In the genomic region with DNA sequence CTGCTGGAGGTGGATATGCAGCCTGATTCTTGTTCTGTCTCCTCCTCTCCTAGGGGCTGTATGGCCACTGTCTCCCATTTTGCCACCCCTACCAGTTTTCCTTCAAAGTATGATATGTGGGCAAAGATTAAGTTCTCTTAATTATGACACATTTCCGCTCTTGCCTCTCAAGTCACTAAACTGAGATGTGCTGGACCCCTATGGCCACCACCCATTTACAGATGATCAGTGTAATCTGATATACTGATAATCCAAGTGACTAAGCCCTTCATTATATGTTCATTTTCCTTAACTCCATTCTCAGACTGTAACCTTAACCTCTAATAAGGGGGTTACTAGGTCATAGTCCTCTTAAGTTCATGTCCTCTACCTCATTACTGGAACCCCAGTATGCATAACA, we compare ENCODE assay signal across 22 cellular contexts. TPM values are rescaled to one million over a fixed set of nuclear protein-coding genes. Genes with fewer than 3 reads are reported as not detected.
DNase-seq lines count a peak whose midpoint lies in the region; ATAC-seq, FAIRE-seq and TF ChIP-seq lines count a peak whose summit lies in the region.
"Had no signal": no experiment of that assay in that cellular context is flagged by ENCODE, and none has a peak within 500 bp of the region (broad histone marks: within the 10 kb centered on the region; RNA-seq: fewer than 3 reads in every experiment).

No MANE protein-coding gene starts in this region.

- peak overlapping the region; percentile 48 to 82 (median 70) for H3K4me2 ChIP-seq in BLaER1 treated with 17β-estradiol and CSF1 and Interleukin-3, amounts not matched to agents 10 nM and 100 nM
- H3K4me2 ChIP-seq in MM.1S (ENCODE audit: low read depth, low read length) (no peak overlapping the region), Karpas-422 (ENCODE audit: low read depth, low read length, poor library complexity, severe bottlenecking) (no peak overlapping the region)

- TF ChIP-seq POLR2A in GM12892 (IDR thresholded peaks at IDR 0.05; ENCODE audit: low read depth, low read length): no peak

- H3K9me3 Mint-ChIP-seq in mesothelial cell of epicardium: peaks cover 21% of the 10 kb centered on the region

- no peaks in the 10 kb centered on the region for H3F3A ChIP-seq in MM.1S (ENCODE audit: insufficient read depth, low read length)

- H3K4me3 Mint-ChIP-seq in mesothelial cell of epicardium: no peak overlapping the region
- H3K4me3 Mint-ChIP-seq: activated naive CD8-positive, alpha-beta T cell treated with anti-CD3 and anti-CD28 coated beads, Interleukin-2, amount 50 U/mL, for 24 hours; brain; CD4-positive, CD25-positive, alpha-beta regulatory T cell; natural killer cell treated with Interleukin-12 subunit alpha and Interleukin-12 subunit beta and Interleukin-15 and Interleukin-18, amount 100 ng/mL, for 72 hours; WTC11 had no signal

- H3K27ac ChIP-seq in BLaER1 treated with 17β-estradiol and CSF1 and Interleukin-3, amounts not matched to agents 10 nM and 100 nM: no peak overlapping the region; a peak in 1 of 22 replicates
- H3K27ac ChIP-seq in MM.1S (ENCODE audit: low read length) (no peak overlapping the region), Karpas-422 (ENCODE audit: low read length) (no peak overlapping the region)
- H3K27ac ChIP-seq: colonic mucosa, parathyroid adenoma had no signal

- TF ChIP-seq CTCF in mesothelial cell of epicardium (IDR thresholded peaks at IDR 0.05; ENCODE audit: unreplicated experiment) (no peak), MM.1S (IDR thresholded peaks at IDR 0.05; ENCODE audit: low read length) (no peak)

- peak overlapping the region in 3 of 11 experiments; percentile 9 to 30 (median 22); a peak in 1 of 22 replicates for H3K9ac ChIP-seq in BLaER1 treated with 17β-estradiol and CSF1 and Interleukin-3, amounts not matched to agents 10 nM and 100 nM
- H3K9ac ChIP-seq in adipocyte (ENCODE audit: low read length): no peak overlapping the region
- no peak overlapping the region for H3K9ac ChIP-seq in MM.1S (ENCODE audit: low read length)
- H3K9ac ChIP-seq in Karpas-422 (ENCODE audit: low read length): no peak overlapping the region
- H3K9ac ChIP-seq: parathyroid adenoma had no signal

- no peak for FAIRE-seq in GM12892 (lab: Jason Lieb, UNC)
- FAIRE-seq: urothelium cell line had no signal

- no peak overlapping the region for H3K4me3 ChIP-seq in BLaER1 treated with 17β-estradiol and CSF1 and Interleukin-3, amounts not matched to agents 10 nM and 100 nM
- H3K4me3 ChIP-seq in adipocyte (ENCODE audit: low read length): peak overlapping the region; percentile 17
- no peak overlapping the region for H3K4me3 ChIP-seq in MM.1S (ENCODE audit: low read length)
- H3K4me3 ChIP-seq in Karpas-422 (ENCODE audit: low read length): no peak overlapping the region
- H3K4me3 ChIP-seq: colonic mucosa had no signal

- H3K36me3 ChIP-seq in BLaER1 treated with 17β-estradiol and CSF1 and Interleukin-3, amounts not matched to agents 10 nM and 100 nM: no peaks in the 10 kb centered on the region
- H3K36me3 ChIP-seq in adipocyte (ENCODE audit: control insufficient read depth, insufficient read depth, low read length, severe bottlenecking) (no peaks in the 10 kb centered on the region), MM.1S (replicated peaks; ENCODE audit: insufficient read depth, low read length) (no peaks in the 10 kb centered on the region), Karpas-422 (ENCODE audit: insufficient read depth, low read length) (no peaks in the 10 kb centered on the region)
- H3K36me3 ChIP-seq: colonic mucosa had no signal

- H2AFZ ChIP-seq in MM.1S (ENCODE audit: low read length) (no peak overlapping the region), Karpas-422 (ENCODE audit: low read length) (no peak overlapping the region)
- H2AFZ ChIP-seq: parathyroid adenoma had no signal

- H3K9me3 ChIP-seq in BLaER1 treated with 17β-estradiol and CSF1 and Interleukin-3, amounts not matched to agents 10 nM and 100 nM (replicated peaks in 1 of 11): peaks cover 0 to 19% (median 13%) of the 10 kb centered on the region in 11 experiments; a peak in 19 of 22 replicates
- H3K9me3 ChIP-seq in adipocyte (ENCODE audit: control insufficient read depth, low read length): peaks cover 14% of the 10 kb centered on the region
- no peaks in the 10 kb centered on the region for H3K9me3 ChIP-seq in MM.1S (replicated peaks; ENCODE audit: insufficient read depth, low read length)
- no peaks in the 10 kb centered on the region for H3K9me3 ChIP-seq in Karpas-422 (ENCODE audit: low read length)
- H3K9me3 ChIP-seq: colonic mucosa had no signal

- peak overlapping the region; percentile 70 for H3K27ac Mint-ChIP-seq in mesothelial cell of epicardium
- H3K27ac Mint-ChIP-seq: activated naive CD8-positive, alpha-beta T cell treated with anti-CD3 and anti-CD28 coated beads, Interleukin-2, amount 50 U/mL, for 24 hours; natural killer cell treated with Interleukin-12 subunit alpha and Interleukin-12 subunit beta and Interleukin-15 and Interleukin-18, amount 100 ng/mL, for 72 hours; WTC11 had no signal

- peaks cover 15 to 38% (median 26%) of the 10 kb centered on the region in 10 experiments for H3K4me1 ChIP-seq in BLaER1 treated with 17β-estradiol and CSF1 and Interleukin-3, amounts not matched to agents 10 nM and 100 nM
- H3K4me1 ChIP-seq in adipocyte (ENCODE audit: control insufficient read depth, insufficient read depth, low read length): peaks cover 53% of the 10 kb centered on the region
- no peaks in the 10 kb centered on the region for H3K4me1 ChIP-seq in MM.1S (ENCODE audit: low read length)
- no peaks in the 10 kb centered on the region for H3K4me1 ChIP-seq in Karpas-422 (ENCODE audit: low read length)
- H3K4me1 ChIP-seq: colonic mucosa, parathyroid adenoma had no signal

- H3K9me2 ChIP-seq in MM.1S (replicated peaks; ENCODE audit: insufficient read depth, low read length) (no peaks in the 10 kb centered on the region), Karpas-422 (replicated peaks; ENCODE audit: insufficient read depth, low read length) (no peaks in the 10 kb centered on the region)

- no peaks in the 10 kb centered on the region for H4K20me1 ChIP-seq in BLaER1 treated with 17β-estradiol and CSF1 and Interleukin-3, amounts not matched to agents 10 nM and 100 nM
- H4K20me1 ChIP-seq in MM.1S (ENCODE audit: insufficient read depth, low read length): no peaks in the 10 kb centered on the region
- H4K20me1 ChIP-seq in Karpas-422 (ENCODE audit: insufficient read depth, low read depth, low read length): no peaks in the 10 kb centered on the region

- no peaks in the 10 kb centered on the region for H3K27me3 ChIP-seq in BLaER1 treated with 17β-estradiol and CSF1 and Interleukin-3, amounts not matched to agents 10 nM and 100 nM
- H3K27me3 ChIP-seq in adipocyte (replicated peaks; ENCODE audit: control insufficient read depth, insufficient read depth, low read length) (no peaks in the 10 kb centered on the region), MM.1S (replicated peaks; ENCODE audit: insufficient read depth, low read length) (no peaks in the 10 kb centered on the region), Karpas-422 (ENCODE audit: low read length) (no peaks in the 10 kb centered on the region)
- H3K27me3 ChIP-seq: colonic mucosa had no signal

- no peaks in the 10 kb centered on the region for H3K79me2 ChIP-seq in MM.1S (ENCODE audit: low read length)
- no peaks in the 10 kb centered on the region for H3K79me2 ChIP-seq in Karpas-422 (ENCODE audit: low read length)
- H3K79me2 ChIP-seq: parathyroid adenoma had no signal

- peak; percentile 40 for DNase-seq in M059J (ENCODE audit: low read depth)
- no peak for DNase-seq in adipocyte (ENCODE audit: low read depth)
- DNase-seq in mesothelial cell of epicardium (ENCODE audit: low spot score in 2 of 2, unreplicated experiment in 2 of 2): no peak
- DNase-seq in GM12892 (ENCODE audit: insufficient read length): no peak
- no peak for DNase-seq in MM.1S
- DNase-seq in Karpas-422: no peak
- DNase-seq: activated CD4-positive, alpha-beta T cell treated with anti-CD3 and anti-CD28 coated beads, Interleukin-2, amount 50 U/mL, for 48 hours; activated effector memory CD4-positive, alpha-beta T cell treated with anti-CD3 and anti-CD28 coated beads, Interleukin-2, amount 50 U/mL, for 16 hours; activated naive CD8-positive, alpha-beta T cell treated with anti-CD3 and anti-CD28 coated beads, Interleukin-2, amount 50 U/mL, for 24 hours; CD4-positive, CD25-positive, alpha-beta regulatory T cell; colonic mucosa; GDM1; left colon had no signal

- ATAC-seq in HG02588 (IDR thresholded peaks at IDR 0.05; ENCODE audit: unreplicated experiment): no peak
- ATAC-seq: activated naive CD8-positive, alpha-beta T cell treated with anti-CD3 and anti-CD28 coated beads, Interleukin-2, amount 50 U/mL, for 24 hours; left colon; WTC11 had no signal

- H3K27me3 Mint-ChIP-seq in mesothelial cell of epicardium (ENCODE audit: low read depth): peaks cover under 1% of the 10 kb centered on the region

- H3K36me3 Mint-ChIP-seq in mesothelial cell of epicardium: no peaks in the 10 kb centered on the region
- H3K36me3 Mint-ChIP-seq: CD4-positive, CD25-positive, alpha-beta regulatory T cell; WTC11 had no signal

- peaks cover 24% of the 10 kb centered on the region for H3K4me1 Mint-ChIP-seq in mesothelial cell of epicardium
- H3K4me1 Mint-ChIP-seq: WTC11 had no signal

RNA-seq across cellular contexts. Expression of a gene that starts 0.7 kb away (rescaled TPM):
- total RNA-seq in M059J (2014; rRNA removed; shearing (Covaris generic)): not detected in 2 replicates
- total RNA-seq in mesothelial cell of epicardium: not detected in 3 replicates
- polyA plus RNA-seq in GM12892 (2012; ENCODE audit: missing spikeins): not detected
- total RNA-seq in Karpas-422 (2014; rRNA removed; shearing (Covaris generic); ENCODE audit: low replicate concordance): not detected in 2 replicates
- total RNA-seq: CD4-positive, CD25-positive, alpha-beta regulatory T cell; colonic mucosa; left colon; natural killer cell treated with Interleukin-12 subunit alpha and Interleukin-12 subunit beta and Interleukin-15 and Interleukin-18, amount 100 ng/mL, for 72 hours; NCI-H460; sciatic nerve; WTC11 had no signal
- polyA plus RNA-seq: CD4-positive, CD25-positive, alpha-beta regulatory T cell had no signal

RNA-seq across cellular contexts. Expression of a gene that starts 2.1 kb away (rescaled TPM):
- not detected in 2 replicates for total RNA-seq in M059J (2014; rRNA removed; shearing (Covaris generic))
- total RNA-seq in mesothelial cell of epicardium: not detected in 3 replicates
- not detected for polyA plus RNA-seq in GM12892 (2012; ENCODE audit: missing spikeins)
- not detected in 2 replicates for total RNA-seq in Karpas-422 (2014; rRNA removed; shearing (Covaris generic); ENCODE audit: low replicate concordance)
- total RNA-seq: CD4-positive, CD25-positive, alpha-beta regulatory T cell; colonic mucosa; left colon; natural killer cell treated with Interleukin-12 subunit alpha and Interleukin-12 subunit beta and Interleukin-15 and Interleukin-18, amount 100 ng/mL, for 72 hours; NCI-H460; sciatic nerve; WTC11 had no signal
- polyA plus RNA-seq: CD4-positive, CD25-positive, alpha-beta regulatory T cell had no signal

RNA-seq across cellular contexts. Expression of a gene that starts 13.6 kb away (rescaled TPM):
- total RNA-seq in M059J (2014; rRNA removed; shearing (Covaris generic)): 0.15 and 0.42 TPM in 2 replicates
- 152 to 160 TPM (median 155 TPM) in 3 replicates for total RNA-seq in mesothelial cell of epicardium
- polyA plus RNA-seq in GM12892 (2012; ENCODE audit: missing spikeins): 0.23 TPM
- not detected in 2 replicates for total RNA-seq in Karpas-422 (2014; rRNA removed; shearing (Covaris generic); ENCODE audit: low replicate concordance)
- total RNA-seq: NCI-H460 had no signal

RNA-seq across cellular contexts. Expression of a gene that starts 26.4 kb away (rescaled TPM):
- total RNA-seq in M059J (2014; rRNA removed; shearing (Covaris generic)): 15.6 and 38.5 TPM in 2 replicates
- total RNA-seq in mesothelial cell of epicardium: 108 to 113 TPM (median 108 TPM) in 3 replicates
- 23.3 TPM for polyA plus RNA-seq in GM12892 (2012; ENCODE audit: missing spikeins)
- 19.0 and 20.3 TPM in 2 replicates for total RNA-seq in Karpas-422 (2014; rRNA removed; shearing (Covaris generic); ENCODE audit: low replicate concordance)

RNA-seq across cellular contexts. Expression of a gene that starts 26.5 kb away (rescaled TPM):
- total RNA-seq in M059J (2014; rRNA removed; shearing (Covaris generic)): 42.4 and 56.7 TPM in 2 replicates
- total RNA-seq in mesothelial cell of epicardium: 46.0 to 51.6 TPM (median 47.7 TPM) in 3 replicates
- 21.5 TPM for polyA plus RNA-seq in GM12892 (2012; ENCODE audit: missing spikeins)
- 24.7 and 38.2 TPM in 2 replicates for total RNA-seq in Karpas-422 (2014; rRNA removed; shearing (Covaris generic); ENCODE audit: low replicate concordance)

Comparison
In these comparisons a context has a peak if more than half of its experiments do, and no peak if none do; other contexts are left out.
1. H3K4me2 ChIP-seq: peak in BLaER1 treated with 17β-estradiol and CSF1 and Interleukin-3, amounts not matched to agents 10 nM and 100 nM (11 of 11); none in MM.1S (single experiment) and Karpas-422 (single experiment).
2. RNA of a gene that starts 13.6 kb away (total RNA-seq): 152 to 160 TPM in mesothelial cell of epicardium; 0.15 to 0.42 TPM in M059J and not detected in Karpas-422; every median in the first group is over 100 times any median in the second.